23 cellular contexts compared by ENCODE assay signal in the genomic region with DNA sequence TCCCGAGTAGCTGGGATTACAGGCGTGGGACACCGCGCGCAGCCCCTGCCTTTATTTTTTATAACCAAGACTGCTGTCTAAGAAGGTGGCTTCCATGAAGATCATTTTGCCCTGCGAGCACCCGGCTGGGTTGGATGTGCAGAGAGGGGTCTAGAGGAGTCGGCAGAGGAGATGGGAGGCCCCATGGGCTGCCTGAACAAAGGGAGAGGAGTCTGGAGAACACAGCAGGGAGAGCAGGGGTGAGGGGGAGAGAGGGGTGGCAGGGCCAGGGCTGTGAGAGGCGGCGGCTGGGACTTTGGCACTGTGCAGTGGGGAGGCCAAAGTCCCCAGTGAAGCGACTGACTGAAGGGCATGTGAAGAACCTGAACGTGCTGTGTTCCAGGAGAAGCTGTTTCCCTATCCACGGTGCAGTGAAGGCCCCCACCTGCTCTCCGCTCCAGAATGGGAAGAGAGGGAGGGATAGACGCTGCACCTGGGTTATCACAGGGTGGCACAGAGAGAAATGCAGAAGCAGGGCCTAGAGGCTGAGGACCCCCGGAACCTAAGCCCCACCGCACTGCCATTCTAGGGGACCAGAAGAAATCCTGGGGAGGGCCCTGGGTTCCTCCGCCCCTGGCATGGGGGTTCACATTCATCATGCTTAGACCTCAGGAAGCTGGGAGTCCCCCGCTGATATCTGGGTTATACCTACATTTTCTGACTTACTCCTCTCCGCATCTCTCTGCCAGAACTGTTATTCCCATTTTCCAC. TPM values are rescaled to one million over a fixed set of nuclear protein-coding genes. Genes with fewer than 3 reads are reported as not detected.
A peak's percentile ranks its signal among the peaks of the same experiment; 100 is the strongest.
DNase-seq lines count a peak whose midpoint lies in the region; ATAC-seq and TF ChIP-seq lines count a peak whose summit lies in the region.
"Had no signal": no experiment of that assay in that cellular context is flagged by ENCODE, and none has a peak within 500 bp of the region (broad histone marks: within the 10 kb centered on the region; RNA-seq: fewer than 3 reads in every experiment).

No MANE protein-coding gene starts in this region.

- H3K27ac Mint-ChIP-seq in Calu3 (ENCODE audit: unreplicated experiment) (peak overlapping the region; percentile 54), natural killer cell (peak overlapping the region; percentile 82 to 95), CD14-positive monocyte (peak overlapping the region in 3 of 7 donors; percentile 8 to 65 (median 20))
- H3K27ac Mint-ChIP-seq: dendritic cell treated with granulocyte-macrophage colony-stimulating factor and Interleukin-4, amounts not matched to agents 40 ng/mL and 50 ng/mL, for 4 days had no signal

- H3K4me2 ChIP-seq in Loucy (ENCODE audit: low read depth, low read length, poor library complexity, severe bottlenecking) = peak overlapping the region; percentile 80

- peaks cover 5% of the 10 kb centered on the region for H3K36me3 Mint-ChIP-seq in Calu3 (ENCODE audit: insufficient read depth, unreplicated experiment)
- no peaks in the 10 kb centered on the region for H3K36me3 Mint-ChIP-seq in natural killer cell
- H3K36me3 Mint-ChIP-seq in CD14-positive monocyte = peaks cover 0 to 2% of the 10 kb centered on the region in 2 donors

- H3K36me3 ChIP-seq in Loucy (ENCODE audit: insufficient read depth, low read length) = no peaks in the 10 kb centered on the region
- H3K36me3 ChIP-seq in colonic mucosa = no peaks in the 10 kb centered on the region
- no peaks in the 10 kb centered on the region for H3K36me3 ChIP-seq in upper lobe of right lung
- H3K36me3 ChIP-seq: brain microvascular endothelial cell had no signal

- H3K9ac ChIP-seq in Loucy (ENCODE audit: low read depth, low read length, poor library complexity, severe bottlenecking) = peak overlapping the region; percentile 78
- peak overlapping the region in 1 of 2 donors; percentile 40 for H3K9ac ChIP-seq in colonic mucosa (ENCODE audit: low read depth in 2 of 2, low read length in 2 of 2)
- H3K9ac ChIP-seq: parathyroid adenoma had no signal

- H4K20me1 ChIP-seq in Loucy (ENCODE audit: insufficient read depth, low read length, poor library complexity, severe bottlenecking) = no peaks in the 10 kb centered on the region

- H3K4me3 Mint-ChIP-seq in Calu3 (ENCODE audit: low read depth, unreplicated experiment) (no peak overlapping the region), natural killer cell (peak overlapping the region; percentile 58), CD14-positive monocyte (peak overlapping the region in 1 of 2 donors; percentile 84)
- H3K4me3 Mint-ChIP-seq: dendritic cell treated with granulocyte-macrophage colony-stimulating factor and Interleukin-4, amounts not matched to agents 40 ng/mL and 50 ng/mL, for 4 days had no signal

- peaks cover 14% of the 10 kb centered on the region; the same call in 1 of the 2 replicates for H3F3A ChIP-seq in Loucy (ENCODE audit: low read depth)

- no TSS peak for BruUV-seq in Calu3 (replicated peaks; lab: Mats Ljungman, UMichigan)

- no peaks in the 10 kb centered on the region for H3K79me2 ChIP-seq in Loucy (ENCODE audit: insufficient read depth, low read length)
- H3K79me2 ChIP-seq: parathyroid adenoma had no signal

- peaks cover 86% of the 10 kb centered on the region for H3K4me1 ChIP-seq in Loucy (ENCODE audit: insufficient read depth, low read length, poor library complexity, severe bottlenecking)
- H3K4me1 ChIP-seq in colonic mucosa = peaks cover 5% of the 10 kb centered on the region
- H3K4me1 ChIP-seq in upper lobe of right lung = peaks cover 20% of the 10 kb centered on the region
- H3K4me1 ChIP-seq: foreskin keratinocyte had no signal

- TF ChIP-seq CTCF in Calu3 (IDR thresholded peaks at IDR 0.05; ENCODE audit: unreplicated experiment) (no peak), Loucy (conservative IDR thresholded peaks at IDR 0.05; ENCODE audit: low read length) (no peak), colonic mucosa (IDR thresholded peaks at IDR 0.05) (no peak), natural killer cell (IDR thresholded peaks at IDR 0.05) (no peak), upper lobe of right lung (IDR thresholded peaks at IDR 0.05) (no peak), CD14-positive monocyte (IDR thresholded peaks at IDR 0.05) (no peak)

- intact Hi-C loops in Calu3 (cut with micrococcal nuclease; ENCODE audit: unreplicated experiment) = no loop called here
- intact Hi-C loops in colonic mucosa (cut with DNase I) = no loop called here
- intact Hi-C loops in natural killer cell (cut with micrococcal nuclease) = no loop called here
- intact Hi-C loops in upper lobe of right lung (cut with DNase I) = no loop called here
- intact Hi-C loops in CD14-positive monocyte (cut with micrococcal nuclease) = no loop called here

- H2AFZ ChIP-seq in Loucy (ENCODE audit: low read length) = no peak overlapping the region
- H2AFZ ChIP-seq: parathyroid adenoma had no signal

- no peaks in the 10 kb centered on the region for H3K9me3 ChIP-seq in Loucy (ENCODE audit: insufficient read depth, low read depth, low read length)
- H3K9me3 ChIP-seq in colonic mucosa = no peaks in the 10 kb centered on the region
- H3K9me3 ChIP-seq in upper lobe of right lung = no peaks in the 10 kb centered on the region

- H3K9me2 ChIP-seq in Loucy (replicated peaks; ENCODE audit: low read depth, low read length) = no peaks in the 10 kb centered on the region

- no peaks in the 10 kb centered on the region for H3K27me3 ChIP-seq in Loucy (ENCODE audit: insufficient read depth, low read length, poor library complexity, severe bottlenecking)
- H3K27me3 ChIP-seq in colonic mucosa = no peaks in the 10 kb centered on the region
- no peaks in the 10 kb centered on the region for H3K27me3 ChIP-seq in upper lobe of right lung
- H3K27me3 ChIP-seq: brain microvascular endothelial cell, foreskin keratinocyte had no signal

- ATAC-seq in natural killer cell (no peak), upper lobe of right lung (no peak)
- ATAC-seq: foreskin keratinocyte had no signal

- H3K27me3 Mint-ChIP-seq in Calu3 (ENCODE audit: unreplicated experiment) (no peaks in the 10 kb centered on the region), natural killer cell (ENCODE audit: low read depth in 2 of 2) (no peaks in the 10 kb centered on the region), CD14-positive monocyte (ENCODE audit: low read depth in 3 of 3) (peaks cover 4 to 13% (median 8%) of the 10 kb centered on the region in 3 donors)

- DNase-seq in Calu3 (no peak), colonic mucosa (peak; percentile 73), natural killer cell (no peak), upper lobe of right lung (no peak), NCI-H2081 treated with DMSO at 0.1 percent for 48 hours (lab: John Stamatoyannopoulos, UW) (no peak), NCI-H748 (lab: John Stamatoyannopoulos, UW; ENCODE audit: unreplicated experiment) (no peak), CD14-positive monocyte (ENCODE audit: low spot score) (no peak)
- DNase-seq: activated CD4-positive, CD25-positive, alpha-beta regulatory T cell; activated naive CD4-positive, alpha-beta T cell treated with Interleukin-2 at 50 U/mL for 16 hours; AML-193; brain microvascular endothelial cell; foreskin keratinocyte; HCEC 1CT; KG1; kidney glomerular epithelial cell; NCI-H1092; NCI-H2107; NCI-H510A treated with DMSO at 0.1 percent for 48 hours; stimulated activated CD4-positive, alpha-beta T cell treated with anti-CD3 and anti-CD28 coated beads, Interleukin-4, amount 100 ng/mL, for 1 hour had no signal

- no peaks in the 10 kb centered on the region for H3K9me3 Mint-ChIP-seq in Calu3 (ENCODE audit: low read depth, unreplicated experiment)
- no peaks in the 10 kb centered on the region for H3K9me3 Mint-ChIP-seq in natural killer cell
- H3K9me3 Mint-ChIP-seq in CD14-positive monocyte = no peaks in the 10 kb centered on the region
- H3K9me3 Mint-ChIP-seq: dendritic cell treated with granulocyte-macrophage colony-stimulating factor and Interleukin-4, amounts not matched to agents 40 ng/mL and 50 ng/mL, for 4 days; T-helper 1 cell treated with Interleukin-12 subunit alpha and Interleukin-12 subunit beta and Interleukin-4 antibody, amounts not matched to agents 30 μg/mL and 1 μg/mL, for 36 hours had no signal

- H3K4me3 ChIP-seq in Loucy (ENCODE audit: low read length, poor library complexity, severe bottlenecking) (peak overlapping the region; percentile 64), colonic mucosa (no peak overlapping the region), upper lobe of right lung (no peak overlapping the region)

- H3K4me1 Mint-ChIP-seq in Calu3 (ENCODE audit: low read depth, unreplicated experiment) = peaks cover 66% of the 10 kb centered on the region
- H3K4me1 Mint-ChIP-seq in natural killer cell = peaks cover 50 to 66% of the 10 kb centered on the region in 2 donors
- H3K4me1 Mint-ChIP-seq in CD14-positive monocyte = peaks cover 36% of the 10 kb centered on the region

- H3K27ac ChIP-seq in colonic mucosa (no peak overlapping the region), upper lobe of right lung (no peak overlapping the region)
- H3K27ac ChIP-seq: brain microvascular endothelial cell, foreskin keratinocyte, parathyroid adenoma had no signal

- CTCF ChIA-PET in Calu3 (lab: Charles Lee) = no interaction called here

RNA-seq across cellular contexts. Expression of a gene that starts 24.8 kb away (rescaled TPM):
- total RNA-seq in Calu3 (2022) (53.7 and 57.3 TPM in 2 replicates), colonic mucosa (100 to 1,000 TPM in 1 of 2 donors, 10 to 100 TPM in 1; 74.2 to 142 TPM), natural killer cell (100 to 1,000 TPM; 414 to 531 (median 455) TPM), upper lobe of right lung (123 TPM)
- polyA plus RNA-seq in CD14-positive monocyte = 10 to 100 TPM; 24.8 to 28.6 TPM
